ENCODE assay signal across 16 cellular contexts in the genomic region with DNA sequence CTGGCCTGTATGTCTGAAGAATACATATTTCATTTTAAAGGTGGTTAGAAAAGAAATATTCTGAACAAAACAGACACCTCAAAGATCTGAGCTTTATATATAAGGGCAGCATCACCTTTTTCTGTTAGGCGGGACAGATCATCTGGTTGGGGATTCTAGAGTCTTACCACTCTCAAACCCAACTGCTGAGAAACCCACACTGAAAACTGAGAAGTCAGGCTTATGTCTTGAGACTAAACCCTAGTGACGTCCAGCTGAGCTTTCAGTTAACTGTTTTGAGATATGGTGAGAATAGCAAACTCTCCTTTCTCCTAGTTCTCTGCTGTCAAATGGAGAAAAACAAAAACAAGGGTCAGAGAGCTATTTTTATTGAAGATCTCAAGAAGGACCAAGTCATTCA.
A peak's percentile ranks its signal among the peaks of the same experiment; 100 is the strongest.
DNase-seq lines count a peak whose midpoint lies in the region; ATAC-seq and TF ChIP-seq lines count a peak whose summit lies in the region.
"Had no signal": no experiment of that assay in that cellular context is flagged by ENCODE, and none has a peak within 500 bp of the region (broad histone marks: within the 10 kb centered on the region; RNA-seq: fewer than 3 reads in every experiment).

No MANE protein-coding gene starts in this region.

- H3K9me3 Mint-ChIP-seq in naive thymus-derived CD4-positive, alpha-beta T cell, result peaks cover 0 to 15% (median 0%) of the 10 kb centered on the region in 11 donors

- H3K27me3 ChIP-seq in Peyer's patch (no peaks in the 10 kb centered on the region), foreskin keratinocyte (no peaks in the 10 kb centered on the region), osteoblast (ENCODE audit: insufficient read depth, low read length) (no peaks in the 10 kb centered on the region)
- no peaks in the 10 kb centered on the region for H3K27me3 ChIP-seq in naive thymus-derived CD4-positive, alpha-beta T cell (ENCODE audit: control insufficient read depth in 2 of 2, insufficient read depth in 2 of 2, low read length in 2 of 2)
- H3K27me3 ChIP-seq: body of pancreas had no signal

- H3K36me3 Mint-ChIP-seq in naive thymus-derived CD4-positive, alpha-beta T cell, result peaks cover 0 to 17% (median 0%) of the 10 kb centered on the region in 5 donors

- POLR2A ChIA-PET in naive thymus-derived CD4-positive, alpha-beta T cell (lab: Charles Lee), result interaction anchor here (1.2 to 8.7 kb wide), 9 partner anchors 9 to 212 kb away, joined by 3 to 147 read pairs (median 4); a partner anchor contains a TSS

- no peak overlapping the region for H2AFZ ChIP-seq in osteoblast (ENCODE audit: low read length)

- ATAC-seq in GM21390 (IDR thresholded peaks at IDR 0.05; ENCODE audit: unreplicated experiment) (peak; percentile 40), foreskin keratinocyte (no peak)
- peak; percentile 39 for ATAC-seq in naive thymus-derived CD4-positive, alpha-beta T cell
- ATAC-seq: body of pancreas had no signal

- H3K79me2 ChIP-seq in osteoblast (ENCODE audit: insufficient read depth, low read length), result no peaks in the 10 kb centered on the region

- TF ChIP-seq CTCF in Peyer's patch (IDR thresholded peaks at IDR 0.05) (no peak), foreskin keratinocyte (conservative IDR thresholded peaks at IDR 0.05) (no peak), osteoblast (IDR thresholded peaks at IDR 0.05; ENCODE audit: extremely low read depth, low read depth, low read length) (no peak)

- H3K27ac Mint-ChIP-seq in naive thymus-derived CD4-positive, alpha-beta T cell, result peak overlapping the region; percentile 79 to 98 (median 96)

- H3K4me2 ChIP-seq in osteoblast (ENCODE audit: insufficient read depth, low read length), result no peak overlapping the region

- no peak for TF ChIP-seq POLR2A in Peyer's patch (IDR thresholded peaks at IDR 0.05)

- DNase-seq in DMS79 treated with DMSO at 0.1 percent for 48 hours (lab: John Stamatoyannopoulos, UW), result peak; percentile 30
- no peak for DNase-seq in DMS79 (lab: John Stamatoyannopoulos, UW)
- no peak for DNase-seq in Peyer's patch
- DNase-seq in naive thymus-derived CD4-positive, alpha-beta T cell, result no peak
- DNase-seq in foreskin keratinocyte, result no peak
- DNase-seq in NCI-H1092 treated with DMSO at 0.1 percent for 48 hours (lab: John Stamatoyannopoulos, UW), result no peak
- DNase-seq in osteoblast (ENCODE audit: insufficient read length, low spot score, missing footprints), result no peak
- DNase-seq: body of pancreas, GF-D8, mesendoderm, NCI-H2029 treated with DMSO at 0.1 percent for 48 hours, NCI-H774, nucleus accumbens, Right ventricle myocardium superior had no signal

- peaks cover 0 to 10% (median 0%) of the 10 kb centered on the region in 4 donors for H3K4me1 ChIP-seq in Peyer's patch
- H3K4me1 ChIP-seq in naive thymus-derived CD4-positive, alpha-beta T cell (ENCODE audit: control insufficient read depth in 2 of 2, insufficient read depth in 2 of 2, low read length in 2 of 2), result peaks cover 54 to 90% of the 10 kb centered on the region in 2 donors
- peaks cover 34% of the 10 kb centered on the region for H3K4me1 ChIP-seq in foreskin keratinocyte
- H3K4me1 ChIP-seq in osteoblast (ENCODE audit: insufficient read depth, low read length), result peaks cover 14% of the 10 kb centered on the region

- intact Hi-C loops in naive thymus-derived CD4-positive, alpha-beta T cell (cut with micrococcal nuclease), result loop anchor here (1.0 to 10.0 kb wide), 2 partner anchors 17 to 155 kb away; no protein-coding TSS in a partner anchor

- H3K4me1 Mint-ChIP-seq in naive thymus-derived CD4-positive, alpha-beta T cell, result peaks cover 66 to 100% (median 97%) of the 10 kb centered on the region in 7 donors

- no peaks in the 10 kb centered on the region for H3K36me3 ChIP-seq in Peyer's patch
- H3K36me3 ChIP-seq in naive thymus-derived CD4-positive, alpha-beta T cell (ENCODE audit: control insufficient read depth in 2 of 3, insufficient read depth in 3 of 3, low read length in 3 of 3), result no peaks in the 10 kb centered on the region
- H3K36me3 ChIP-seq in osteoblast (ENCODE audit: insufficient read depth, low read length), result no peaks in the 10 kb centered on the region

- no peaks in the 10 kb centered on the region for H3K27me3 Mint-ChIP-seq in naive thymus-derived CD4-positive, alpha-beta T cell

- CTCF ChIA-PET in naive thymus-derived CD4-positive, alpha-beta T cell (lab: Charles Lee), result interaction anchor here (1.2 to 1.6 kb wide), 5 partner anchors 12 to 280 kb away, joined by 3 to 11 read pairs (median 6); a partner anchor contains a TSS

- H3K4me3 ChIP-seq in Peyer's patch, result no peak overlapping the region
- no peak overlapping the region for H3K4me3 ChIP-seq in naive thymus-derived CD4-positive, alpha-beta T cell (ENCODE audit: low read length)
- no peak overlapping the region for H3K4me3 ChIP-seq in osteoblast (ENCODE audit: insufficient read depth, low read length)
- H3K4me3 ChIP-seq: body of pancreas had no signal

- H3K9me3 ChIP-seq in Peyer's patch, result no peaks in the 10 kb centered on the region
- no peaks in the 10 kb centered on the region for H3K9me3 ChIP-seq in naive thymus-derived CD4-positive, alpha-beta T cell (ENCODE audit: control insufficient read depth in 2 of 3, low read length in 3 of 3)
- H3K9me3 ChIP-seq in osteoblast (ENCODE audit: low read depth, low read length), result no peaks in the 10 kb centered on the region
- H3K9me3 ChIP-seq: body of pancreas had no signal

- peak overlapping the region in 3 of 4 donors; percentile 15 to 56 (median 35) for H3K27ac ChIP-seq in Peyer's patch
- peak overlapping the region; percentile 67 for H3K27ac ChIP-seq in naive thymus-derived CD4-positive, alpha-beta T cell (ENCODE audit: low read depth, low read length)
- H3K27ac ChIP-seq in foreskin keratinocyte, result no peak overlapping the region
- H3K27ac ChIP-seq in osteoblast (ENCODE audit: low read depth, low read length), result no peak overlapping the region
- H3K27ac ChIP-seq: 22Rv1, body of pancreas had no signal

- H3K4me3 Mint-ChIP-seq in naive thymus-derived CD4-positive, alpha-beta T cell, result peak overlapping the region; percentile 32 to 79 (median 66)

- no peaks in the 10 kb centered on the region for H4K20me1 ChIP-seq in osteoblast (ENCODE audit: insufficient read depth, low read length)

Comparison
In these comparisons a context has a peak if more than half of its experiments do, and no peak if none do; other contexts are left out.
1. H3K27ac ChIP-seq: peak in Peyer's patch (3 of 4) and naive thymus-derived CD4-positive, alpha-beta T cell (single experiment); none in foreskin keratinocyte (single experiment) and osteoblast (single experiment).